In the genomic region with DNA sequence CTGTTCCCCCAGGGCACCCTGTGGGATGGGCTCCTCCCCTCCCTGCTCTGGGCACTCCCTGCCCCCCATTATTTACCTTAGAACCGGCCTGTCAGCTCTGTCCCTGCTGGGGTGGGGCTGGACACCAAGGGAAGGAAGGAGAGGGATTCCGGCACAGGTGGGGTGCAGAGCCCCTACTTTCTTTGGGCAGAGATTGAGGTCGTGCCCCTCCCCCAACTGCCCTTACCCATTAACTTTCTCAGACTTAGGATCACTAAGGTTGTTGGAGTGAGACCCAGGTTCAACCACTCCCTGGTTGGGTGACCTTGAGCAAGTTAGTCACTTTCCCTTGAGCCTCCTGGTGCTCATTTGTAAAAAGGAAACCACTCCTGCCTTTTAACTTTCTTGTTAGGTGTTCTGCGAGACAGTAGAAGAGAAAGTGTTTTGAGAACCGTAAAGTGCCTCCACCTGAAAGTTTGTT, we compare ENCODE assay signal across 9 cellular contexts. TPM values are rescaled to one million over a fixed set of nuclear protein-coding genes. Genes with fewer than 3 reads are reported as not detected.
DNase-seq lines count a peak whose midpoint lies in the region; ATAC-seq, FAIRE-seq and TF ChIP-seq lines count a peak whose summit lies in the region.
"Had no signal": no experiment of that assay in that cellular context is flagged by ENCODE, and none has a peak within 500 bp of the region (broad histone marks: within the 10 kb centered on the region; RNA-seq: fewer than 3 reads in every experiment).

No MANE protein-coding gene starts in this region.

- TF ChIP-seq CTCF in kidney (IDR thresholded peaks at IDR 0.05; ENCODE audit: borderline replicate concordance, extremely low read depth, insufficient read depth): no peak
- no peak for TF ChIP-seq CTCF in smooth muscle cell (IDR thresholded peaks at IDR 0.05; ENCODE audit: borderline replicate concordance, insufficient read depth, poor library complexity, severe bottlenecking)

- peak overlapping the region; percentile 45 for H3K4me3 ChIP-seq in HUES48 (ENCODE audit: low read depth, low read length)
- no peak overlapping the region for H3K4me3 ChIP-seq in kidney (ENCODE audit: low read length in 2 of 2)
- H3K4me3 ChIP-seq in smooth muscle cell: peak overlapping the region; percentile 20
- H3K4me3 ChIP-seq: psoas muscle had no signal

- peak overlapping the region; percentile 97 for H3K27ac ChIP-seq in HUES48 (ENCODE audit: low read depth, low read length)
- H3K27ac ChIP-seq in kidney (ENCODE audit: low read depth in 2 of 2, low read length in 2 of 2): peak overlapping the region; percentile 94 to 97
- peak overlapping the region; percentile 92 for H3K27ac ChIP-seq in smooth muscle cell (ENCODE audit: low read depth)
- H3K27ac ChIP-seq: psoas muscle had no signal

- H3F3A ChIP-seq in smooth muscle cell (ENCODE audit: low read depth): peaks cover 13% of the 10 kb centered on the region

- peak overlapping the region; percentile 47 for H3K4me2 ChIP-seq in smooth muscle cell

- H3K36me3 Mint-ChIP-seq in activated naive CD4-positive, alpha-beta T cell treated with anti-CD3 and anti-CD28 coated beads, Interleukin-2, amount 50 U/mL, for 72 hours: no peaks in the 10 kb centered on the region

- ATAC-seq in activated naive CD4-positive, alpha-beta T cell treated with anti-CD3 and anti-CD28 coated beads, Interleukin-2, amount 50 U/mL, for 72 hours: peak; percentile 63 to 77
- no peak for ATAC-seq in HG03342 (IDR thresholded peaks at IDR 0.05; ENCODE audit: unreplicated experiment)

- peak overlapping the region; percentile 15 to 18 for H3K27ac Mint-ChIP-seq in activated naive CD4-positive, alpha-beta T cell treated with anti-CD3 and anti-CD28 coated beads, Interleukin-2, amount 50 U/mL, for 72 hours

- 50% methylated on average over 5 of the region's 5 CpGs for WGBS in smooth muscle cell (ENCODE audit: low lambda C conversion rate)

- no peaks in the 10 kb centered on the region for H3K9me3 Mint-ChIP-seq in activated naive CD4-positive, alpha-beta T cell treated with anti-CD3 and anti-CD28 coated beads, Interleukin-2, amount 50 U/mL, for 72 hours

- peaks cover 42% of the 10 kb centered on the region for H4K20me1 ChIP-seq in smooth muscle cell (ENCODE audit: low read depth)

- H3K4me1 ChIP-seq in HUES48 (ENCODE audit: control insufficient read depth, insufficient read depth, low read length) (peaks cover 55% of the 10 kb centered on the region), kidney (ENCODE audit: control insufficient read depth in 1 of 2, insufficient read depth in 1 of 2, low read depth in 1 of 2, low read length in 2 of 2) (peaks cover 30 to 38% of the 10 kb centered on the region in 2 donors), smooth muscle cell (ENCODE audit: low read depth) (peaks cover 30% of the 10 kb centered on the region)

- no peaks in the 10 kb centered on the region for H3K27me3 ChIP-seq in HUES48 (ENCODE audit: control insufficient read depth, insufficient read depth, low read length)
- no peaks in the 10 kb centered on the region for H3K27me3 ChIP-seq in smooth muscle cell (ENCODE audit: low read depth)

- FAIRE-seq in kidney (lab: Jason Lieb, UNC): no peak

- DNase-seq in activated naive CD4-positive, alpha-beta T cell treated with anti-CD3 and anti-CD28 coated beads, Interleukin-2, amount 50 U/mL, for 72 hours (ENCODE audit: low spot score in 2 of 2): no peak
- DNase-seq in kidney (peak; percentile 84), smooth muscle cell (lab: John Stamatoyannopoulos, UW; ENCODE audit: unreplicated experiment) (no peak), SK-N-DZ (ENCODE audit: low spot score) (no peak), retina (no peak), dedifferentiated amniotic fluid mesenchymal stem cell (ENCODE audit: extremely low spot score) (no peak)
- DNase-seq: psoas muscle had no signal

- H3K9ac ChIP-seq in HUES48 (ENCODE audit: low read depth, low read length) (peak overlapping the region; percentile 51), kidney (ENCODE audit: low read length in 2 of 2) (peak overlapping the region; percentile 41 to 49), smooth muscle cell (ENCODE audit: low read depth) (peak overlapping the region; percentile 56)

- H3K9me3 ChIP-seq in HUES48 (ENCODE audit: control insufficient read depth, insufficient read depth, low read length) (no peaks in the 10 kb centered on the region), kidney (ENCODE audit: control insufficient read depth in 1 of 2, low read length in 2 of 2) (no peaks in the 10 kb centered on the region), smooth muscle cell (replicated peaks; ENCODE audit: low read depth) (no peaks in the 10 kb centered on the region)
- H3K9me3 ChIP-seq: psoas muscle had no signal

- intact Hi-C loops in kidney (cut with DNase I): no loop called here

- H2AFZ ChIP-seq in smooth muscle cell (ENCODE audit: low read depth): no peak overlapping the region

- H3K36me3 ChIP-seq in HUES48 (ENCODE audit: control insufficient read depth, insufficient read depth, low read length): no peaks in the 10 kb centered on the region
- H3K36me3 ChIP-seq in kidney (ENCODE audit: control insufficient read depth in 1 of 2, insufficient read depth in 2 of 2, low read length in 2 of 2): no peaks in the 10 kb centered on the region
- no peaks in the 10 kb centered on the region for H3K36me3 ChIP-seq in smooth muscle cell (ENCODE audit: low read depth)

- H3K79me2 ChIP-seq in smooth muscle cell (ENCODE audit: low read depth): peaks cover 28% of the 10 kb centered on the region

RNA-seq across cellular contexts. Expression of a gene that starts 57.0 kb away (rescaled TPM):
- not detected for total RNA-seq in activated naive CD4-positive, alpha-beta T cell treated with anti-CD3 and anti-CD28 coated beads, Interleukin-2, amount 50 U/mL, for 72 hours
- total RNA-seq in kidney (5.5 TPM), smooth muscle cell (4.4 and 6.2 TPM in 2 replicates)
- polyA plus RNA-seq in kidney (ENCODE audit: insufficient read depth, low read depth, low replicate concordance) (1.4 TPM), smooth muscle cell (4.6 and 4.9 TPM in 2 replicates)
- 0.02 and 0.22 TPM in 2 replicates for polyA plus RNA-seq in SK-N-DZ (2014; cell fraction: cytosol; rRNA removed)
- polyA plus RNA-seq in SK-N-DZ (2014; cell fraction: nucleus; rRNA removed): 0.05 TPM in 1 of 2 replicates, not detected in the other

RNA-seq across cellular contexts. Expression of a gene that starts 57.6 kb away (rescaled TPM):
- 100 to 1,000 TPM; 217 to 236 TPM for total RNA-seq in activated naive CD4-positive, alpha-beta T cell treated with anti-CD3 and anti-CD28 coated beads, Interleukin-2, amount 50 U/mL, for 72 hours
- total RNA-seq in kidney (86.1 TPM), smooth muscle cell (52.1 and 56.5 TPM in 2 replicates)
- polyA plus RNA-seq in kidney (ENCODE audit: insufficient read depth, low read depth, low replicate concordance) (24.8 TPM), smooth muscle cell (82.9 and 96.9 TPM in 2 replicates)
- polyA plus RNA-seq in SK-N-DZ (2014; cell fraction: cytosol; rRNA removed): 57.1 and 64.9 TPM in 2 replicates
- polyA plus RNA-seq in SK-N-DZ (2014; cell fraction: nucleus; rRNA removed): 79.6 and 96.0 TPM in 2 replicates

RNA-seq across cellular contexts. Expression of a gene that starts 57.9 kb away (rescaled TPM):
- 10 to 100 TPM; 41.5 to 73.0 TPM for total RNA-seq in activated naive CD4-positive, alpha-beta T cell treated with anti-CD3 and anti-CD28 coated beads, Interleukin-2, amount 50 U/mL, for 72 hours
- 40.1 TPM for total RNA-seq in kidney
- polyA plus RNA-seq in kidney (ENCODE audit: insufficient read depth, low read depth, low replicate concordance): 14.3 TPM
- total RNA-seq in smooth muscle cell: 39.1 and 39.7 TPM in 2 replicates
- 13.1 and 22.1 TPM in 2 replicates for polyA plus RNA-seq in smooth muscle cell
- 27.6 and 30.1 TPM in 2 replicates for polyA plus RNA-seq in SK-N-DZ (2014; cell fraction: cytosol; rRNA removed)
- 32.6 and 50.4 TPM in 2 replicates for polyA plus RNA-seq in SK-N-DZ (2014; cell fraction: nucleus; rRNA removed)

Comparison
In these comparisons a context has a peak if more than half of its experiments do, and no peak if none do; other contexts are left out.
1. H3K4me3 ChIP-seq: peak in HUES48 (single experiment) and smooth muscle cell (single experiment); none in kidney (0 of 2).
2. Peak in every context shown above with its lines, with median percentiles within 50 percentile points of each other: H3K27ac ChIP-seq and H3K9ac ChIP-seq.